In genomic region chr4:4541661-4542570, GRCh38 we compare ENCODE assay signal across 2 cellular contexts.
TF ChIP-seq lines count a peak whose summit lies in the region.

Gene STX18 (minus strand): TSS chr4:4542048. CDS start chr4:4541964, 84 bp downstream.

TF ChIP-seq in HEK293, 187 proteins besides CTCF, POLR2A, EP300 and RAD21 (continued from another document and continues in another):
- TF ChIP-seq ZBTB11 (tag by site-specific recombination; conservative IDR thresholded peaks at IDR 0.05; ENCODE audit: low read depth) (peak; percentile 100), PATZ1 (tag by site-specific recombination; IDR thresholded peaks at IDR 0.05) (peak; percentile 82), ZBTB6 (tag by site-specific recombination; IDR thresholded peaks at IDR 0.05) (no peak; the same call in 1 of the 2 replicates), ZNF148 (tag by site-specific recombination; IDR thresholded peaks at IDR 0.05; ENCODE audit: borderline replicate concordance) (peak; percentile 88; the same call in 1 of the 2 replicates), ZBTB17 (tag by site-specific recombination; IDR thresholded peaks at IDR 0.05) (peak; percentile 97), ZNF146 (tag by site-specific recombination; IDR thresholded peaks at IDR 0.05) (peak; percentile 81), ZSCAN23 (tag by site-specific recombination; IDR thresholded peaks at IDR 0.05) (peak; percentile 76; the same call in 1 of the 2 replicates), ZNF248 (tag by site-specific recombination; IDR thresholded peaks at IDR 0.05) (no peak), ZNF701 (tag by site-specific recombination; IDR thresholded peaks at IDR 0.05) (no peak), ZNF558 (tag by site-specific recombination; IDR thresholded peaks at IDR 0.05) (no peak), ZBTB26 (tag by site-specific recombination; optimal IDR thresholded peaks at IDR 0.05) (peak; percentile 92), ZNF677 (tag by site-specific recombination; IDR thresholded peaks at IDR 0.05) (no peak), ZNF132 (tag by site-specific recombination; IDR thresholded peaks at IDR 0.05; ENCODE audit: borderline replicate concordance) (no peak)
- TF ChIP-seq, protein P1, sequence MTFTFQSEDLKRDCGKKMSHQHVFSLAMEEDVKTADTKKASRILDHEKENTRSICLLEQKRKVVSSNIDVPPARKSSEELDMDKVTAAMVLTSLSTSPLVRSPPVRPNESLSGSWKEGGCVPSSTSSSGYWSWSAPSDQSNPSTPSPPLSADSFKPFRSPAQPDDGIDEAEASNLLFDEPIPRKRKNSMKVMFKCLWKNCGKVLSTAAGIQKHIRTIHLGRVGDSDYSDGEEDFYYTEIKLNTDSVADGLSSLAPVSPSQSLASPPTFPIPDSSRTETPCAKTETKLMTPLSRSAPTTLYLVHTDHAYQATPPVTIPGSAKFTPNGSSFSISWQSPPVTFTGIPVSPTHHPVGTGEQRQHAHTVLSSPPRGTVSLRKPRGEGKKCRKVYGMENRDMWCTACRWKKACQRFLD (tag by site-specific recombination; IDR thresholded peaks at IDR 0.05): peak; percentile 90; the same call in 1 of the 2 replicates

TF ChIP-seq in SK-N-SH, 30 proteins besides CTCF, POLR2A, EP300 and RAD21 (continued from another document):
- TF ChIP-seq, protein P2, sequence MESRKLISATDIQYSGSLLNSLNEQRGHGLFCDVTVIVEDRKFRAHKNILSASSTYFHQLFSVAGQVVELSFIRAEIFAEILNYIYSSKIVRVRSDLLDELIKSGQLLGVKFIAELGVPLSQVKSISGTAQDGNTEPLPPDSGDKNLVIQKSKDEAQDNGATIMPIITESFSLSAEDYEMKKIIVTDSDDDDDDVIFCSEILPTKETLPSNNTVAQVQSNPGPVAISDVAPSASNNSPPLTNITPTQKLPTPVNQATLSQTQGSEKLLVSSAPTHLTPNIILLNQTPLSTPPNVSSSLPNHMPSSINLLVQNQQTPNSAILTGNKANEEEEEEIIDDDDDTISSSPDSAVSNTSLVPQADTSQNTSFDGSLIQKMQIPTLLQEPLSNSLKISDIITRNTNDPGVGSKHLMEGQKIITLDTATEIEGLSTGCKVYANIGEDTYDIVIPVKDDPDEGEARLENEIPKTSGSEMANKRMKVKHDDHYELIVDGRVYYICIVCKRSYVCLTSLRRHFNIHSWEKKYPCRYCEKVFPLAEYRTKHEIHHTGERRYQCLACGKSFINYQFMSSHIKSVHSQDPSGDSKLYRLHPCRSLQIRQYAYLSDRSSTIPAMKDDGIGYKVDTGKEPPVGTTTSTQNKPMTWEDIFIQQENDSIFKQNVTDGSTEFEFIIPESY (IDR thresholded peaks at IDR 0.05; ENCODE audit: borderline replicate concordance, low read depth): no peak
- TF ChIP-seq MEF2A (IDR thresholded peaks at IDR 0.05; ENCODE audit: borderline replicate concordance, low read depth): no peak; the same call in 1 of the 2 replicates
- TF ChIP-seq, protein P3, sequence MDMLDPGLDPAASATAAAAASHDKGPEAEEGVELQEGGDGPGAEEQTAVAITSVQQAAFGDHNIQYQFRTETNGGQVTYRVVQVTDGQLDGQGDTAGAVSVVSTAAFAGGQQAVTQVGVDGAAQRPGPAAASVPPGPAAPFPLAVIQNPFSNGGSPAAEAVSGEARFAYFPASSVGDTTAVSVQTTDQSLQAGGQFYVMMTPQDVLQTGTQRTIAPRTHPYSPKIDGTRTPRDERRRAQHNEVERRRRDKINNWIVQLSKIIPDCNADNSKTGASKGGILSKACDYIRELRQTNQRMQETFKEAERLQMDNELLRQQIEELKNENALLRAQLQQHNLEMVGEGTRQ (IDR thresholded peaks at IDR 0.05; ENCODE audit: borderline replicate concordance, low read depth, low read length): no peak
- no peak for TF ChIP-seq TCF12 (IDR thresholded peaks at IDR 0.05)
- TF ChIP-seq FOSL2 (IDR thresholded peaks at IDR 0.05; ENCODE audit: borderline replicate concordance, low read depth): peak; percentile 33; the same call in 1 of the 2 replicates
- TF ChIP-seq MXI1 (IDR thresholded peaks at IDR 0.05; ENCODE audit: low read depth, low read length): peak; percentile 76
- TF ChIP-seq, protein P4, sequence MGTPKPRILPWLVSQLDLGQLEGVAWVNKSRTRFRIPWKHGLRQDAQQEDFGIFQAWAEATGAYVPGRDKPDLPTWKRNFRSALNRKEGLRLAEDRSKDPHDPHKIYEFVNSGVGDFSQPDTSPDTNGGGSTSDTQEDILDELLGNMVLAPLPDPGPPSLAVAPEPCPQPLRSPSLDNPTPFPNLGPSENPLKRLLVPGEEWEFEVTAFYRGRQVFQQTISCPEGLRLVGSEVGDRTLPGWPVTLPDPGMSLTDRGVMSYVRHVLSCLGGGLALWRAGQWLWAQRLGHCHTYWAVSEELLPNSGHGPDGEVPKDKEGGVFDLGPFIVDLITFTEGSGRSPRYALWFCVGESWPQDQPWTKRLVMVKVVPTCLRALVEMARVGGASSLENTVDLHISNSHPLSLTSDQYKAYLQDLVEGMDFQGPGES (IDR thresholded peaks at IDR 0.05; ENCODE audit: low read depth, low read length): peak; percentile 36; the same call in 1 of the 2 replicates
- TF ChIP-seq POLR2AphosphoS5 (IDR thresholded peaks at IDR 0.05; ENCODE audit: low read depth, low read length): peak; percentile 77; the same call in 1 of the 2 replicates
- TF ChIP-seq, protein P5, sequence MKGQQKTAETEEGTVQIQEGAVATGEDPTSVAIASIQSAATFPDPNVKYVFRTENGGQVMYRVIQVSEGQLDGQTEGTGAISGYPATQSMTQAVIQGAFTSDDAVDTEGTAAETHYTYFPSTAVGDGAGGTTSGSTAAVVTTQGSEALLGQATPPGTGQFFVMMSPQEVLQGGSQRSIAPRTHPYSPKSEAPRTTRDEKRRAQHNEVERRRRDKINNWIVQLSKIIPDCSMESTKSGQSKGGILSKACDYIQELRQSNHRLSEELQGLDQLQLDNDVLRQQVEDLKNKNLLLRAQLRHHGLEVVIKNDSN (IDR thresholded peaks at IDR 0.05; ENCODE audit: borderline replicate concordance, low read depth): peak; percentile 74; the same call in 1 of the 2 replicates
- TF ChIP-seq TEAD4 (IDR thresholded peaks at IDR 0.05; ENCODE audit: borderline replicate concordance, insufficient read depth): peak; percentile 38; the same call in 1 of the 2 replicates
